1 cellular context compared by ENCODE assay signal in genomic region chr2:120707816-120708215, GRCh38.
TF ChIP-seq lines count a peak whose summit lies in the region.

No MANE protein-coding gene starts in this region.

TF ChIP-seq in GM23338, 12 proteins besides CTCF, POLR2A, EP300 and RAD21:
- TF ChIP-seq REST (IDR thresholded peaks at IDR 0.05; ENCODE audit: unreplicated experiment) = no peak
- TF ChIP-seq NANOG (IDR thresholded peaks at IDR 0.05; ENCODE audit: borderline replicate concordance) = no peak
- TF ChIP-seq CREB1 (CRISPR knock-in tag; IDR thresholded peaks at IDR 0.05; ENCODE audit: low read depth) = no peak
- TF ChIP-seq EZH2phosphoT487 (IDR thresholded peaks at IDR 0.05; ENCODE audit: unreplicated experiment) = no peak
- no peak for TF ChIP-seq EZH2 (IDR thresholded peaks at IDR 0.05; ENCODE audit: low read depth, unreplicated experiment)
- no peak for TF ChIP-seq ZNF462 (CRISPR knock-in tag; IDR thresholded peaks at IDR 0.05)
- no peak for TF ChIP-seq ZNF114 (CRISPR knock-in tag; IDR thresholded peaks at IDR 0.05)
- no peak for TF ChIP-seq ZNF331 (CRISPR knock-in tag; IDR thresholded peaks at IDR 0.05; ENCODE audit: low read depth)
- TF ChIP-seq ETS1 (IDR thresholded peaks at IDR 0.05) = no peak
- TF ChIP-seq POLR2AphosphoS5 (IDR thresholded peaks at IDR 0.05; ENCODE audit: low read depth) = no peak
